Comparison of ENCODE assay signal across 9 cellular contexts in genomic region chr4:123785515-123785914, GRCh38.
DNase-seq lines count a peak whose midpoint lies in the region; ATAC-seq, FAIRE-seq and TF ChIP-seq lines count a peak whose summit lies in the region.
"Had no signal": no experiment of that assay in that cellular context is flagged by ENCODE, and none has a peak within 500 bp of the region (broad histone marks: within the 10 kb centered on the region; RNA-seq: fewer than 3 reads in every experiment).

No MANE protein-coding gene starts in this region.

- no peak for TF ChIP-seq CTCF in cardiac fibroblast (IDR thresholded peaks at IDR 0.05; ENCODE audit: low read depth, low read length)

- FAIRE-seq in RCC 7860 (lab: Jason Lieb, UNC): no peak

- intact Hi-C loops in sciatic nerve (cut with DNase I): loop anchor here (2.0 kb wide), 1 partner anchor 21 kb away; no protein-coding TSS in a partner anchor

- DNase-seq in GM04504 (ENCODE audit: low read depth) (peak; percentile 94), cardiac fibroblast (ENCODE audit: low read depth in 2 of 2) (peak; percentile 95 to 99), iPS DF 4.7 (ENCODE audit: extremely low read depth, low spot score) (peak; percentile 72), sciatic nerve (ENCODE audit: low spot score) (peak; percentile 71), RCC 7860 (ENCODE audit: low spot score) (no peak)

- no peak overlapping the region for H3K4me3 ChIP-seq in cardiac fibroblast (replicated peaks in 1 of 2; ENCODE audit: low read depth in 2 of 2, low read length in 2 of 2)

- ATAC-seq in sciatic nerve: peak; percentile 94
- ATAC-seq in HG03280 (IDR thresholded peaks at IDR 0.05; ENCODE audit: unreplicated experiment): no peak
- no peak for ATAC-seq in GM19351 (IDR thresholded peaks at IDR 0.05; ENCODE audit: unreplicated experiment)
- ATAC-seq in GM21381 (IDR thresholded peaks at IDR 0.05; ENCODE audit: unreplicated experiment): no peak
- ATAC-seq: left colon had no signal
